ENCODE assay signal across 29 cellular contexts in genomic region chr2:235976956-235977355, GRCh38.
"Had no signal": no experiment of that assay in that cellular context is flagged by ENCODE, and none has a peak within 500 bp of the region (broad histone marks: within the 10 kb centered on the region; RNA-seq: fewer than 3 reads in every experiment).

No MANE protein-coding gene starts in this region.

- H3K9me3 ChIP-seq: heart right ventricle, lower lobe of right lung, neutrophil, ovary, right atrium auricular region, stomach, testis, thyroid gland, transverse colon, upper lobe of right lung had no signal

- H3K27me3 ChIP-seq: heart right ventricle, hepatocyte, neural progenitor cell, ovary, right atrium auricular region, stomach, testis, thyroid gland, transverse colon, upper lobe of right lung had no signal

- H3K27me3 Mint-ChIP-seq: progenitor cell of endocrine pancreas had no signal

- H3K4me3 Mint-ChIP-seq: mesothelial cell of epicardium; naive B cell; natural killer cell; nephron progenitor cell; neural progenitor cell; stimulated activated naive B cell treated with anti-CD40 and anti-IgM and Interleukin-4, amounts not matched to agents 10 μg/mL and 1 μg/mL and 100 μg/mL, for 72 hours had no signal

- H3K27ac ChIP-seq: hepatocyte, lower lobe of right lung, neural progenitor cell, neutrophil, ovary, right atrium auricular region, stomach, testis, thyroid gland, transverse colon, upper lobe of right lung had no signal

- ATAC-seq: left lobe of liver; left ventricle myocardium superior; lower lobe of right lung; natural killer cell; sciatic nerve; stimulated activated naive B cell treated with anti-CD40 and anti-IgM and Interleukin-4, amounts not matched to agents 10 μg/mL and 1 μg/mL and 100 μg/mL, for 72 hours; stimulated activated naive CD8-positive, alpha-beta T cell treated with anti-CD3 and anti-CD28 coated beads, Interleukin-15, Interleukin-2, amounts not matched to agents 100 U/mL and 50 U/mL, for 24 hours; upper lobe of right lung had no signal

- H3K36me3 ChIP-seq: neural progenitor cell, neutrophil, ovary, right atrium auricular region, thyroid gland had no signal

- DNase-seq: heart right ventricle; islet precursor cell; left ventricle myocardium superior; lower lobe of right lung; mammary epithelial cell; mesenchymal stem cell; naive B cell; natural killer cell; nephron progenitor cell; occipital lobe; ovary; small intestine; stimulated activated CD4-positive, alpha-beta T cell treated with anti-CD3 and anti-CD28 coated beads, Interleukin-1b, Interleukin-23, amount 100 ng/mL, for 48 hours; stimulated activated CD4-positive, alpha-beta T cell treated with anti-CD3 and anti-CD28 coated beads, Interleukin-4, amount 100 ng/mL, for 1 hour; stimulated activated naive B cell treated with anti-CD40 and anti-IgM and Interleukin-4, amounts not matched to agents 10 μg/mL and 1 μg/mL and 100 μg/mL, for 72 hours; stimulated activated naive CD8-positive, alpha-beta T cell treated with anti-CD3 and anti-CD28 coated beads, Interleukin-15, Interleukin-2, amounts not matched to agents 100 U/mL and 50 U/mL, for 24 hours; stomach; testis; thyroid gland; transverse colon; upper lobe of right lung had no signal

- H2AFZ ChIP-seq: hepatocyte, neural progenitor cell had no signal

- H3K9me3 Mint-ChIP-seq: mesothelial cell of epicardium, natural killer cell, nephron progenitor cell, neural progenitor cell had no signal

- H3K4me1 Mint-ChIP-seq: naive B cell; stimulated activated naive B cell treated with anti-CD40 and anti-IgM and Interleukin-4, amounts not matched to agents 10 μg/mL and 1 μg/mL and 100 μg/mL, for 72 hours had no signal

- H3K9ac ChIP-seq: neural progenitor cell had no signal

- H3K4me2 ChIP-seq: hepatocyte, neural progenitor cell had no signal

- H3K36me3 Mint-ChIP-seq: naive B cell; stimulated activated naive B cell treated with anti-CD40 and anti-IgM and Interleukin-4, amounts not matched to agents 10 μg/mL and 1 μg/mL and 100 μg/mL, for 72 hours had no signal

- H3K27ac Mint-ChIP-seq: mesothelial cell of epicardium; naive B cell; natural killer cell; nephron progenitor cell; progenitor cell of endocrine pancreas; stimulated activated naive B cell treated with anti-CD40 and anti-IgM and Interleukin-4, amounts not matched to agents 10 μg/mL and 1 μg/mL and 100 μg/mL, for 72 hours had no signal

- H3K4me3 ChIP-seq: heart right ventricle, hepatocyte, lower lobe of right lung, neural progenitor cell, ovary, right atrium auricular region, stomach, testis, thyroid gland, transverse colon, upper lobe of right lung had no signal

- H3K79me2 ChIP-seq: hepatocyte had no signal

- H3K4me1 ChIP-seq: lower lobe of right lung, neural progenitor cell, right atrium auricular region, stomach, testis, transverse colon, upper lobe of right lung had no signal
